ENCODE assay signal across 1 cellular context in genomic region chr19:35860436-35860817, GRCh38.
TF ChIP-seq lines count a peak whose summit lies in the region.

No MANE protein-coding gene starts in this region.

TF ChIP-seq in GM23338, 12 proteins besides CTCF, POLR2A, EP300 and RAD21:
- TF ChIP-seq REST (IDR thresholded peaks at IDR 0.05; ENCODE audit: unreplicated experiment) = no peak
- TF ChIP-seq NANOG (IDR thresholded peaks at IDR 0.05; ENCODE audit: borderline replicate concordance) = no peak
- no peak for TF ChIP-seq ZNF114 (CRISPR knock-in tag; IDR thresholded peaks at IDR 0.05)
- no peak for TF ChIP-seq EZH2phosphoT487 (IDR thresholded peaks at IDR 0.05; ENCODE audit: unreplicated experiment)
- no peak for TF ChIP-seq STAT1 (IDR thresholded peaks at IDR 0.05; ENCODE audit: unreplicated experiment)
- TF ChIP-seq, protein P1, sequence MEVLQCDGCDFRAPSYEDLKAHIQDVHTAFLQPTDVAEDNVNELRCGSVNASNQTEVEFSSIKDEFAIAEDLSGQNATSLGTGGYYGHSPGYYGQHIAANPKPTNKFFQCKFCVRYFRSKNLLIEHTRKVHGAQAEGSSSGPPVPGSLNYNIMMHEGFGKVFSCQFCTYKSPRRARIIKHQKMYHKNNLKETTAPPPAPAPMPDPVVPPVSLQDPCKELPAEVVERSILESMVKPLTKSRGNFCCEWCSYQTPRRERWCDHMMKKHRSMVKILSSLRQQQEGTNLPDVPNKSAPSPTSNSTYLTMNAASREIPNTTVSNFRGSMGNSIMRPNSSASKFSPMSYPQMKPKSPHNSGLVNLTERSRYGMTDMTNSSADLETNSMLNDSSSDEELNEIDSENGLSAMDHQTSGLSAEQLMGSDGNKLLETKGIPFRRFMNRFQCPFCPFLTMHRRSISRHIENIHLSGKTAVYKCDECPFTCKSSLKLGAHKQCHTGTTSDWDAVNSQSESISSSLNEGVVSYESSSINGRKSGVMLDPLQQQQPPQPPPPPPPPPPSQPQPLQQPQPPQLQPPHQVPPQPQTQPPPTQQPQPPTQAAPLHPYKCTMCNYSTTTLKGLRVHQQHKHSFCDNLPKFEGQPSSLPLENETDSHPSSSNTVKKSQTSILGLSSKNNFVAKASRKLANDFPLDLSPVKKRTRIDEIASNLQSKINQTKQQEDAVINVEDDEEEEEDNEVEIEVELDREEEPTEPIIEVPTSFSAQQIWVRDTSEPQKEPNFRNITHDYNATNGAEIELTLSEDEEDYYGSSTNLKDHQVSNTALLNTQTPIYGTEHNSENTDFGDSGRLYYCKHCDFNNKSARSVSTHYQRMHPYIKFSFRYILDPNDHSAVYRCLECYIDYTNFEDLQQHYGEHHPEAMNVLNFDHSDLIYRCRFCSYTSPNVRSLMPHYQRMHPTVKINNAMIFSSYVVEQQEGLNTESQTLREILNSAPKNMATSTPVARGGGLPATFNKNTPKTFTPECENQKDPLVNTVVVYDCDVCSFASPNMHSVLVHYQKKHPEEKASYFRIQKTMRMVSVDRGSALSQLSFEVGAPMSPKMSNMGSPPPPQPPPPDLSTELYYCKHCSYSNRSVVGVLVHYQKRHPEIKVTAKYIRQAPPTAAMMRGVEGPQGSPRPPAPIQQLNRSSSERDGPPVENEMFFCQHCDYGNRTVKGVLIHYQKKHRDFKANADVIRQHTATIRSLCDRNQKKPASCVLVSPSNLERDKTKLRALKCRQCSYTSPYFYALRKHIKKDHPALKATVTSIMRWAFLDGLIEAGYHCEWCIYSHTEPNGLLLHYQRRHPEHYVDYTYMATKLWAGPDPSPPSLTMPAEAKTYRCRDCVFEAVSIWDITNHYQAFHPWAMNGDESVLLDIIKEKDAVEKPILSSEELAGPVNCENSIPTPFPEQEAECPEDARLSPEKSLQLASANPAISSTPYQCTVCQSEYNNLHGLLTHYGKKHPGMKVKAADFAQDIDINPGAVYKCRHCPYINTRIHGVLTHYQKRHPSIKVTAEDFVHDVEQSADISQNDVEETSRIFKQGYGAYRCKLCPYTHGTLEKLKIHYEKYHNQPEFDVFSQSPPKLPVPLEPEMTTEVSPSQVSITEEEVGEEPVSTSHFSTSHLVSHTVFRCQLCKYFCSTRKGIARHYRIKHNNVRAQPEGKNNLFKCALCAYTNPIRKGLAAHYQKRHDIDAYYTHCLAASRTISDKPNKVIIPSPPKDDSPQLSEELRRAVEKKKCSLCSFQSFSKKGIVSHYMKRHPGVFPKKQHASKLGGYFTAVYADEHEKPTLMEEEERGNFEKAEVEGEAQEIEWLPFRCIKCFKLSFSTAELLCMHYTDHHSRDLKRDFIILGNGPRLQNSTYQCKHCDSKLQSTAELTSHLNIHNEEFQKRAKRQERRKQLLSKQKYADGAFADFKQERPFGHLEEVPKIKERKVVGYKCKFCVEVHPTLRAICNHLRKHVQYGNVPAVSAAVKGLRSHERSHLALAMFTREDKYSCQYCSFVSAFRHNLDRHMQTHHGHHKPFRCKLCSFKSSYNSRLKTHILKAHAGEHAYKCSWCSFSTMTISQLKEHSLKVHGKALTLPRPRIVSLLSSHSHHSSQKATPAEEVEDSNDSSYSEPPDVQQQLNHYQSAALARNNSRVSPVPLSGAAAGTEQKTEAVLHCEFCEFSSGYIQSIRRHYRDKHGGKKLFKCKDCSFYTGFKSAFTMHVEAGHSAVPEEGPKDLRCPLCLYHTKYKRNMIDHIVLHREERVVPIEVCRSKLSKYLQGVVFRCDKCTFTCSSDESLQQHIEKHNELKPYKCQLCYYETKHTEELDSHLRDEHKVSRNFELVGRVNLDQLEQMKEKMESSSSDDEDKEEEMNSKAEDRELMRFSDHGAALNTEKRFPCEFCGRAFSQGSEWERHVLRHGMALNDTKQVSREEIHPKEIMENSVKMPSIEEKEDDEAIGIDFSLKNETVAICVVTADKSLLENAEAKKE (CRISPR knock-in tag; IDR thresholded peaks at IDR 0.05) = no peak
- TF ChIP-seq CREB1 (CRISPR knock-in tag; IDR thresholded peaks at IDR 0.05; ENCODE audit: low read depth) = no peak
